In genomic region chr11:46065681-46066080, GRCh38 we compare ENCODE assay signal across 17 cellular contexts. TPM values are rescaled to one million over a fixed set of nuclear protein-coding genes. Genes with fewer than 3 reads are reported as not detected.
A peak's percentile ranks its signal among the peaks of the same experiment; 100 is the strongest.
DNase-seq lines count a peak whose midpoint lies in the region; ATAC-seq and TF ChIP-seq lines count a peak whose summit lies in the region.
"Had no signal": no experiment of that assay in that cellular context is flagged by ENCODE, and none has a peak within 500 bp of the region (broad histone marks: within the 10 kb centered on the region; RNA-seq: fewer than 3 reads in every experiment).

No MANE protein-coding gene starts in this region.

- no peaks in the 10 kb centered on the region for H3K9me3 Mint-ChIP-seq in activated CD4-positive, alpha-beta T cell treated with anti-CD3 and anti-CD28 coated beads for 36 hours (ENCODE audit: low read depth)
- H3K9me3 Mint-ChIP-seq in neural progenitor cell = peaks cover 2% of the 10 kb centered on the region
- H3K9me3 Mint-ChIP-seq: CD14-positive monocyte had no signal

- H3K9me3 ChIP-seq in HUES64 (ENCODE audit: insufficient read depth, low read depth, low read length) (no peaks in the 10 kb centered on the region), neural progenitor cell (ENCODE audit: low read depth) (peaks cover 2% of the 10 kb centered on the region)

- H2AFZ ChIP-seq in neural progenitor cell (replicated peaks) = no peak overlapping the region

- H3K4me3 Mint-ChIP-seq in activated CD4-positive, alpha-beta T cell treated with anti-CD3 and anti-CD28 coated beads for 36 hours = no peak overlapping the region
- no peak overlapping the region for H3K4me3 Mint-ChIP-seq in neural progenitor cell
- H3K4me3 Mint-ChIP-seq: CD14-positive monocyte had no signal

- DNase-seq in activated CD4-positive, alpha-beta T cell treated with anti-CD3 and anti-CD28 coated beads for 36 hours = no peak
- DNase-seq in activated CD4-positive, alpha-beta T cell treated with anti-CD3 and anti-CD28 coated beads, Interleukin-2, amount 50 U/mL, for 1 hour = no peak
- DNase-seq in epithelial cell of esophagus (ENCODE audit: low read depth) = peak; percentile 61
- no peak for DNase-seq in neural progenitor cell (ENCODE audit: low spot score)
- no peak for DNase-seq in LoVo (ENCODE audit: low spot score)
- no peak for DNase-seq in DMS53 (lab: John Stamatoyannopoulos, UW)
- no peak for DNase-seq in GOT3 (lab: John Stamatoyannopoulos, UW)
- DNase-seq: AML-193; KG1; MV-4-11; NCI-H1694 treated with DMSO at 0.1 percent for 48 hours; NCI-H748 treated with DMSO at 0.1 percent for 48 hours; NK-92 treated with Interleukin-12 subunit alpha and Interleukin-12 subunit beta, amount 100 ng/mL, for 24 hours; SHP77 had no signal

- H3K9ac ChIP-seq in HUES64 (ENCODE audit: low read depth, low read length) (0 out of 2 replicates have a peak overlapping the region, but pooled peaks have one; percentile 2), neural progenitor cell (no peak overlapping the region)

- H3K27ac Mint-ChIP-seq in activated CD4-positive, alpha-beta T cell treated with anti-CD3 and anti-CD28 coated beads for 36 hours = no peak overlapping the region
- H3K27ac Mint-ChIP-seq in neural progenitor cell = no peak overlapping the region
- H3K27ac Mint-ChIP-seq: CD14-positive monocyte had no signal

- H3K27me3 ChIP-seq in HUES64 (ENCODE audit: insufficient read depth, low read length) (no peaks in the 10 kb centered on the region), neural progenitor cell (no peaks in the 10 kb centered on the region)

- H3K79me2 ChIP-seq in neural progenitor cell (ENCODE audit: low read depth) = no peaks in the 10 kb centered on the region

- H3K4me1 Mint-ChIP-seq in activated CD4-positive, alpha-beta T cell treated with anti-CD3 and anti-CD28 coated beads for 36 hours = peaks cover 8% of the 10 kb centered on the region
- no peaks in the 10 kb centered on the region for H3K4me1 Mint-ChIP-seq in neural progenitor cell
- H3K4me1 Mint-ChIP-seq: CD14-positive monocyte had no signal

- CTCF ChIA-PET in activated CD4-positive, alpha-beta T cell treated with anti-CD3 and anti-CD28 coated beads for 36 hours (lab: Charles Lee) = interaction anchor here (0.7 kb wide), 1 partner anchor 251 kb away, joined by 3 read pairs; no protein-coding TSS in a partner anchor

- peaks cover 26% of the 10 kb centered on the region for H4K20me1 ChIP-seq in neural progenitor cell (ENCODE audit: low read depth)

- H3K27ac ChIP-seq in HUES64 (ENCODE audit: low read depth, low read length) = no peak overlapping the region
- peak overlapping the region; percentile 44 for H3K27ac ChIP-seq in neural progenitor cell
- H3K27ac ChIP-seq: 22Rv1 had no signal

- H3F3A ChIP-seq in neural progenitor cell (ENCODE audit: low read depth) = peaks cover 3% of the 10 kb centered on the region

- no peaks in the 10 kb centered on the region for H3K27me3 Mint-ChIP-seq in activated CD4-positive, alpha-beta T cell treated with anti-CD3 and anti-CD28 coated beads for 36 hours
- no peaks in the 10 kb centered on the region for H3K27me3 Mint-ChIP-seq in neural progenitor cell (ENCODE audit: insufficient read depth, low read depth)

- H3K4me3 ChIP-seq in HUES64 (ENCODE audit: low read length) (no peak overlapping the region), epithelial cell of esophagus (ENCODE audit: low read length) (no peak overlapping the region), neural progenitor cell (no peak overlapping the region)

- peaks cover 16% of the 10 kb centered on the region for H3K36me3 Mint-ChIP-seq in activated CD4-positive, alpha-beta T cell treated with anti-CD3 and anti-CD28 coated beads for 36 hours (ENCODE audit: low read depth)
- peaks cover 13% of the 10 kb centered on the region for H3K36me3 Mint-ChIP-seq in neural progenitor cell

- no peak overlapping the region for H3K4me2 ChIP-seq in neural progenitor cell

- H3K36me3 ChIP-seq in HUES64 (ENCODE audit: insufficient read depth, low read length) (peaks cover 4% of the 10 kb centered on the region; the same call in 1 of the 2 replicates), neural progenitor cell (no peaks in the 10 kb centered on the region)

- peak; percentile 51 for ATAC-seq in activated CD4-positive, alpha-beta T cell treated with anti-CD3 and anti-CD28 coated beads for 36 hours

- intact Hi-C loops in activated CD4-positive, alpha-beta T cell treated with anti-CD3 and anti-CD28 coated beads for 36 hours (cut with DNase I, micrococcal nuclease) = no loop called here

- 100% methylated on average over 3 of the region's 3 CpGs for whole genome bisulfite sequencing in HUES64

- POLR2A ChIA-PET in activated CD4-positive, alpha-beta T cell treated with anti-CD3 and anti-CD28 coated beads for 36 hours (lab: Charles Lee) = no interaction called here

- no peak for TF ChIP-seq CTCF in epithelial cell of esophagus (IDR thresholded peaks at IDR 0.05; ENCODE audit: insufficient read depth, low read depth, low read length, missing control alignments)
- TF ChIP-seq CTCF in neural progenitor cell (IDR thresholded peaks at IDR 0.05) = no peak

- H3K4me1 ChIP-seq in HUES64 (ENCODE audit: insufficient read depth, low read length) = peaks cover 24% of the 10 kb centered on the region
- peaks cover 26% of the 10 kb centered on the region for H3K4me1 ChIP-seq in neural progenitor cell

RNA-seq across cellular contexts. Expression of gene PHF21A, which starts 55.6 kb away (rescaled TPM):
- total RNA-seq in activated CD4-positive, alpha-beta T cell treated with anti-CD3 and anti-CD28 coated beads for 36 hours = 10 to 100 TPM; 42.6 to 61.8 TPM
- polyA plus RNA-seq in HUES64 (2013, experiment 1 of 2) = 21.8 TPM
- polyA plus RNA-seq in HUES64 (2013, experiment 2 of 2) = 26.5 TPM
- total RNA-seq in neural progenitor cell (ENCODE audit: low replicate concordance) = 33.9 and 49.6 TPM in 2 replicates
